Comparison of ENCODE assay signal across 17 cellular contexts in genomic region chr1:227942716-227943261, GRCh38. TPM values are rescaled to one million over a fixed set of nuclear protein-coding genes. Genes with fewer than 3 reads are reported as not detected.
A peak's percentile ranks its signal among the peaks of the same experiment; 100 is the strongest.
DNase-seq lines count a peak whose midpoint lies in the region; ATAC-seq, FAIRE-seq and TF ChIP-seq lines count a peak whose summit lies in the region.
"Had no signal": no experiment of that assay in that cellular context is flagged by ENCODE, and none has a peak within 500 bp of the region (broad histone marks: within the 10 kb centered on the region; RNA-seq: fewer than 3 reads in every experiment).

No MANE protein-coding gene starts in this region.

- no peak for TF ChIP-seq EP300 in ovary (IDR thresholded peaks at IDR 0.05)

- H3K27ac ChIP-seq in ovary = no peak overlapping the region

- H3K27me3 Mint-ChIP-seq in glutamatergic neuron (ENCODE audit: unreplicated experiment) = peaks cover 21% of the 10 kb centered on the region

- no peak for TF ChIP-seq POLR2A in ovary (IDR thresholded peaks at IDR 0.05)

- TF ChIP-seq CTCF in glutamatergic neuron (IDR thresholded peaks at IDR 0.05; ENCODE audit: partially characterized antibody, unreplicated experiment) (no peak), ovary (IDR thresholded peaks at IDR 0.05) (no peak)

- H3K27me3 ChIP-seq in ovary = no peaks in the 10 kb centered on the region

- no peaks in the 10 kb centered on the region for H3K36me3 ChIP-seq in ovary

- intact Hi-C loops in ovary (cut with DNase I) = loop anchor here in 2 of 4 donors (10.0 kb wide), 2 partner anchors 178 to 208 kb away; partner anchors contain the start of genes JMJD4 (in 2 of the 2) and SNAP47 (in 2 of the 2)

- no peak for ATAC-seq in HG03097 (IDR thresholded peaks at IDR 0.05; ENCODE audit: low FRiP score, unreplicated experiment)
- ATAC-seq: WTC11 had no signal

- 90 to 95% (median 90%) methylated on average over 6 to 8 of the region's 8 CpGs for WGBS in ovary, 3 donors

- peak overlapping the region; percentile 52 for H3K27ac Mint-ChIP-seq in glutamatergic neuron (ENCODE audit: unreplicated experiment)
- H3K27ac Mint-ChIP-seq: stimulated activated naive CD8-positive, alpha-beta T cell treated with anti-CD3 and anti-CD28 coated beads, Interleukin-15, Interleukin-2, amounts not matched to agents 100 ng/mL and 50 ng/mL, for 24 hours; WTC11 had no signal

- no peak for FAIRE-seq in frontal cortex (lab: Jason Lieb, UNC)
- FAIRE-seq: D721Med had no signal

- peak overlapping the region; percentile 46 for H3K4me3 Mint-ChIP-seq in glutamatergic neuron (ENCODE audit: unreplicated experiment)
- H3K4me3 Mint-ChIP-seq: stimulated activated naive CD8-positive, alpha-beta T cell treated with anti-CD3 and anti-CD28 coated beads, Interleukin-15, Interleukin-2, amounts not matched to agents 100 ng/mL and 50 ng/mL, for 24 hours; WTC11 had no signal

- H3K36me3 Mint-ChIP-seq in glutamatergic neuron (ENCODE audit: unreplicated experiment) = no peaks in the 10 kb centered on the region
- H3K36me3 Mint-ChIP-seq: WTC11 had no signal

- H3K4me3 ChIP-seq in ovary = no peak overlapping the region

- peaks cover 25% of the 10 kb centered on the region for H3K4me1 Mint-ChIP-seq in glutamatergic neuron (ENCODE audit: low read depth, unreplicated experiment)

- DNase-seq in stimulated activated CD4-positive, alpha-beta T cell treated with anti-CD3 and anti-CD28 coated beads, Interleukin-15, amount 100 ng/mL, for 24 hours = peak; percentile 0
- no peak for DNase-seq in stimulated activated CD4-positive, alpha-beta T cell treated with anti-CD3 and anti-CD28 coated beads, Interleukin-2, amount 100 ng/mL, for 48 hours
- DNase-seq in glutamatergic neuron = peak; percentile 23
- DNase-seq in ovary = peak in 3 of 5 donors; percentile 11 to 21 (median 18)
- no peak for DNase-seq in dermis blood vessel endothelial cell
- DNase-seq in frontal cortex (ENCODE audit: low spot score in 2 of 2) = no peak
- DNase-seq in GM03348 (ENCODE audit: low spot score) = no peak
- DNase-seq: caudate nucleus, foreskin melanocyte, mesenchymal stem cell, NCI-H2081, NCI-H526 treated with DMSO at 0.1 percent for 48 hours, occipital lobe had no signal

- H3K9me3 ChIP-seq in ovary = no peaks in the 10 kb centered on the region

- peaks cover 20% of the 10 kb centered on the region for H3K9me3 Mint-ChIP-seq in glutamatergic neuron (ENCODE audit: unreplicated experiment)
- H3K9me3 Mint-ChIP-seq: stimulated activated naive CD8-positive, alpha-beta T cell treated with anti-CD3 and anti-CD28 coated beads, Interleukin-15, Interleukin-2, amounts not matched to agents 100 ng/mL and 50 ng/mL, for 24 hours; WTC11 had no signal

- peaks cover 7% of the 10 kb centered on the region for H3K4me1 ChIP-seq in ovary (ENCODE audit: insufficient read depth)

RNA-seq across cellular contexts. Expression of gene WNT9A, which starts 4.9 kb away (rescaled TPM):
- total RNA-seq in glutamatergic neuron (ENCODE audit: unreplicated experiment) (13.8 TPM), ovary (10 to 100 TPM in 3 of 7 donors, 1 to 10 TPM in 4; 3.9 to 15.9 (median 9.8) TPM), dermis blood vessel endothelial cell (1.8 and 2.9 TPM in 2 replicates), frontal cortex (1.2 TPM)
- polyA plus RNA-seq in ovary = 10 to 100 TPM in 1 of 2 donors, 1 to 10 TPM in 1; 1.1 to 10.8 TPM

Comparison
In these comparisons a context has a peak if more than half of its experiments do, and no peak if none do; other contexts are left out.
1. DNase-seq: peak in stimulated activated CD4-positive, alpha-beta T cell treated with anti-CD3 and anti-CD28 coated beads, Interleukin-15, amount 100 ng/mL, for 24 hours (single experiment), glutamatergic neuron (single experiment) and ovary (3 of 5); none in stimulated activated CD4-positive, alpha-beta T cell treated with anti-CD3 and anti-CD28 coated beads, Interleukin-2, amount 100 ng/mL, for 48 hours (0 of 2), dermis blood vessel endothelial cell (single experiment), frontal cortex (0 of 2) and GM03348 (single experiment).